8 cellular contexts compared by ENCODE assay signal in the genomic region with DNA sequence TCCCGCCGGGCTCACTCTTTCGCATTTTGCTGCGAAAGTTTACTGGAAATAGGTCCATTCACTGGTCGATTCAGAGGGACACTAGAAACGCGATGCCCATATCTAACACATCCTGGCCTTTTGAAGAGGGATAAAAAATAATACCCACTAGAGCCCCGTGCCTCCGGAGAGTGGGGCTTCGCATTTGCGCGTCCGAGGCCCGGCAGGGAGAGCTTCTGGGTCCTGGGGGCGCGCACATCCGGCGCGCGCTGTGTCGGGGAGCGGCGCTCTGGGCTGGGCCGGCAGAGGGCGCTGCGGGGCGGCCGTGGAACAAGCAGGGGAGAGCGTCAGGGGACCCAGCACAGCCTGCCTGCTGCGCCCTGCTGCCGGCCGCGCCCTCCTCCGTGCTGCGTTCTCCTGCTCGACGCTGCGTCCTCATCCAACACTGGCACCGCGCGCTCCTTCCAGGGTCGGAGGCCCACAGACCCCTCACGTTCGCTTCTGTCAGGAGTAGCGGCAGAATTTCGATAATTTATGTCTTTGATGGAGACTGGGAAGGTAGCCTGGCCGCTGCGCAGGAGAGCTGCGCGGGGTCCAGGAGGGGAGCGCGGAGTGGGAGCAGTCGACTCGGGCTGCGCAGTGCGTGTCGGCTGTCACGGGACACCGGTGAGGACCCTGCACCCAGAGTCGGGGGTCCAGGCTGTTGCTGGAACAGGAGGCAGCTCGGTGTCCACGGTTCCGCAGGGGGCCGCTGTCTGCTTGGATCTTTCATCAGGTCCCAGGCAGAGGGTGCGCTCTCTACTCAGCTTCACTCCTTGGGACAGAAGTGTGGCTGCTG. TPM values are rescaled to one million over a fixed set of nuclear protein-coding genes. Genes with fewer than 3 reads are reported as not detected.
A peak's percentile ranks its signal among the peaks of the same experiment; 100 is the strongest.
DNase-seq lines count a peak whose midpoint lies in the region; ATAC-seq, FAIRE-seq and TF ChIP-seq lines count a peak whose summit lies in the region.

No MANE protein-coding gene starts in this region.

- peaks cover 0 to 3% of the 10 kb centered on the region in 2 donors for H3K4me1 ChIP-seq in kidney (ENCODE audit: control insufficient read depth in 1 of 2, insufficient read depth in 1 of 2, low read depth in 1 of 2, low read length in 2 of 2)

- peaks cover 1% of the 10 kb centered on the region for H3K36me3 Mint-ChIP-seq in central memory CD8-positive, alpha-beta T cell (ENCODE audit: insufficient read depth)

- H3K36me3 ChIP-seq in kidney (ENCODE audit: control insufficient read depth in 1 of 2, insufficient read depth in 2 of 2, low read length in 2 of 2) = no peaks in the 10 kb centered on the region

- intact Hi-C loops in kidney (cut with DNase I) = loop anchor here (5.0 kb wide), 1 partner anchor 692 kb away; no protein-coding TSS in a partner anchor

- H3K4me1 Mint-ChIP-seq in central memory CD8-positive, alpha-beta T cell = peaks cover 5% of the 10 kb centered on the region

- FAIRE-seq in kidney (lab: Jason Lieb, UNC) = no peak

- peak overlapping the region; percentile 11 to 76 for H3K9ac ChIP-seq in kidney (ENCODE audit: low read length in 2 of 2)

- peak overlapping the region; percentile 82 to 84 for H3K4me3 ChIP-seq in kidney (ENCODE audit: low read length in 2 of 2)

- H3K9me3 Mint-ChIP-seq in central memory CD8-positive, alpha-beta T cell = no peaks in the 10 kb centered on the region

- no peak overlapping the region for H3K27ac ChIP-seq in kidney (ENCODE audit: low read depth in 2 of 2, low read length in 2 of 2)

- peak; percentile 99 for ATAC-seq in HG02642 (IDR thresholded peaks at IDR 0.05; ENCODE audit: poor library complexity, unreplicated experiment)
- ATAC-seq in central memory CD8-positive, alpha-beta T cell (replicated peaks; ENCODE audit: extremely low read depth, poor library complexity, severe bottlenecking) = peak; percentile 98

- peak overlapping the region; percentile 26 for H3K27ac Mint-ChIP-seq in central memory CD8-positive, alpha-beta T cell (ENCODE audit: low read depth)

- peak overlapping the region; percentile 82 for H3K4me3 Mint-ChIP-seq in central memory CD8-positive, alpha-beta T cell

- in situ Hi-C loops in GM13976 (cut with MboI; ENCODE audit: low sequenced_read_pairs, unreplicated experiment) = loop anchor here (25.0 kb wide), 1 partner anchor 347 kb away; no protein-coding TSS in a partner anchor

- peaks cover 13% of the 10 kb centered on the region for H3K27me3 Mint-ChIP-seq in central memory CD8-positive, alpha-beta T cell

- peak; percentile 95 for DNase-seq in GM13976 (ENCODE audit: low spot score)
- peak; percentile 25 for DNase-seq in NCI-H1048 (lab: John Stamatoyannopoulos, UW)
- peak; percentile 74 for DNase-seq in activated CD4-positive, alpha-beta T cell treated with anti-CD3 and anti-CD28 coated beads for 1 hour
- DNase-seq in central memory CD8-positive, alpha-beta T cell (ENCODE audit: low spot score in 2 of 2) = peak; percentile 76 to 86
- DNase-seq in kidney = peak; percentile 95
- peak; percentile 74 to 80 (median 77) for DNase-seq in stimulated activated CD4-positive, alpha-beta T cell treated with anti-CD3 and anti-CD28 coated beads, Interleukin-12 subunit alpha, Interleukin-12 subunit beta, amount 100 ng/mL, for 48 hours (ENCODE audit: low read depth in 2 of 3, low spot score in 1 of 3)
- no peak for DNase-seq in COR-L47 (lab: John Stamatoyannopoulos, UW)

- TF ChIP-seq CTCF in GM13976 (IDR thresholded peaks at IDR 0.05; ENCODE audit: borderline replicate concordance, control extremely low read depth, extremely low read depth, insufficient read depth, missing control alignments) = peak; percentile 96
- TF ChIP-seq CTCF in kidney (IDR thresholded peaks at IDR 0.05; ENCODE audit: borderline replicate concordance, extremely low read depth, insufficient read depth) = peak; percentile 92

- no peaks in the 10 kb centered on the region for H3K9me3 ChIP-seq in kidney (ENCODE audit: control insufficient read depth in 1 of 2, low read length in 2 of 2)

RNA-seq across cellular contexts. Expression of a gene that starts 41.5 kb away (rescaled TPM):
- 35.0 TPM for total RNA-seq in kidney
- polyA plus RNA-seq in kidney (ENCODE audit: insufficient read depth, low read depth, low replicate concordance) = 73.7 TPM
